17 cellular contexts compared by ENCODE assay signal in genomic region chr2:28558918-28559317, GRCh38.
"Had no signal": no experiment of that assay in that cellular context is flagged by ENCODE, and none has a peak within 500 bp of the region (broad histone marks: within the 10 kb centered on the region; RNA-seq: fewer than 3 reads in every experiment).

No MANE protein-coding gene starts in this region.

- H3K9me3 ChIP-seq: colonic mucosa, esophagus muscularis mucosa, gastroesophageal sphincter, left lung, tibial nerve, vagina had no signal

- H3K27ac ChIP-seq: colonic mucosa, esophagus muscularis mucosa, gastroesophageal sphincter, left lung, tibial nerve, vagina had no signal

- H3K4me1 ChIP-seq: colonic mucosa, esophagus muscularis mucosa, gastroesophageal sphincter, left lung, tibial nerve, vagina had no signal

- DNase-seq: activated CD4-positive, alpha-beta memory T cell treated with anti-CD3 and anti-CD28 coated beads for 36 hours; activated CD4-positive, alpha-beta T cell treated with anti-CD3 and anti-CD28 coated beads for 36 hours; activated CD8-positive, alpha-beta memory T cell treated with anti-CD3 and anti-CD28 coated beads, Interleukin-2, amount 10 ng/mL, durations not matched to agents 7 days and 5 days; activated naive CD4-positive, alpha-beta T cell treated with anti-CD3 and anti-CD28 coated beads, Interleukin-2, amount 10 ng/mL, durations not matched to agents 7 days and 5 days; activated T-cell treated with anti-CD3 and anti-CD28 coated beads, Interleukin-2, amount 50 U/mL, for 1 hour; caudate nucleus; colonic mucosa; left lung; natural killer cell; small intestine; stimulated activated CD4-positive, alpha-beta T cell treated with anti-CD3 and anti-CD28 coated beads, Interleukin-4, amount 100 ng/mL, for 24 hours; stimulated activated naive CD4-positive, alpha-beta T cell; T-helper 17 cell had no signal

- H3K4me3 ChIP-seq: colonic mucosa, esophagus muscularis mucosa, gastroesophageal sphincter, left lung, tibial nerve, vagina had no signal

- ATAC-seq: activated CD4-positive, alpha-beta T cell treated with anti-CD3 and anti-CD28 coated beads for 36 hours; activated CD8-positive, alpha-beta memory T cell treated with anti-CD3 and anti-CD28 coated beads, Interleukin-2, amount 10 ng/mL, durations not matched to agents 7 days and 5 days; gastroesophageal sphincter; left lung; natural killer cell; T-helper 17 cell had no signal

- H3K27me3 ChIP-seq: colonic mucosa, esophagus muscularis mucosa, gastroesophageal sphincter, left lung, tibial nerve, vagina had no signal

- H3K36me3 ChIP-seq: colonic mucosa, esophagus muscularis mucosa, gastroesophageal sphincter, left lung, tibial nerve, vagina had no signal

- FAIRE-seq: small intestine had no signal
